Comparison of ENCODE assay signal across 1 cellular context in genomic region chr10:110668443-110668842, GRCh38.
TF ChIP-seq lines count a peak whose summit lies in the region.

No MANE protein-coding gene starts in this region.

TF ChIP-seq in H1, 55 proteins besides CTCF, POLR2A, EP300 and RAD21:
- TF ChIP-seq HDAC2 (IDR thresholded peaks at IDR 0.05; ENCODE audit: borderline replicate concordance in 1 of 2, low read depth in 2 of 2, low read length in 2 of 2) (no peak), MAFK (IDR thresholded peaks at IDR 0.05; ENCODE audit: low read depth, low read length) (no peak), RBBP5 (IDR thresholded peaks at IDR 0.05; ENCODE audit: borderline replicate concordance, low read depth, low read length) (no peak), KDM4A (IDR thresholded peaks at IDR 0.05; ENCODE audit: low read depth, low read length, severe bottlenecking) (no peak), SRF (IDR thresholded peaks at IDR 0.05; ENCODE audit: low read depth, low read length) (no peak), EZH2 (IDR thresholded peaks at IDR 0.05; ENCODE audit: low read depth, low read length, severe bottlenecking) (no peak), EGR1 (IDR thresholded peaks at IDR 0.05; ENCODE audit: borderline replicate concordance, low read depth, low read length) (no peak), SIX5 (IDR thresholded peaks at IDR 0.05; ENCODE audit: low read depth, low read length) (no peak), SP1 (IDR thresholded peaks at IDR 0.05; ENCODE audit: low read depth, low read length) (no peak), POLR2AphosphoS5 (IDR thresholded peaks at IDR 0.05; ENCODE audit: low read depth, low read length) (no peak), BACH1 (IDR thresholded peaks at IDR 0.05; ENCODE audit: low read length) (no peak), CREB1 (IDR thresholded peaks at IDR 0.05) (no peak), CBX8 (IDR thresholded peaks at IDR 0.05; ENCODE audit: borderline replicate concordance, low read depth, low read length) (no peak), ASH2L (IDR thresholded peaks at IDR 0.05; ENCODE audit: low read length) (no peak), BCL11A (IDR thresholded peaks at IDR 0.05; ENCODE audit: low read depth in 2 of 2, low read length in 2 of 2) (no peak)
